ENCODE assay signal across 13 cellular contexts in genomic region chr7:120842131-120842621, GRCh38. TPM values are rescaled to one million over a fixed set of nuclear protein-coding genes. Genes with fewer than 3 reads are reported as not detected.
DNase-seq lines count a peak whose midpoint lies in the region; ATAC-seq, FAIRE-seq and TF ChIP-seq lines count a peak whose summit lies in the region.
"Had no signal": no experiment of that assay in that cellular context is flagged by ENCODE, and none has a peak within 500 bp of the region (broad histone marks: within the 10 kb centered on the region; RNA-seq: fewer than 3 reads in every experiment).

No MANE protein-coding gene starts in this region.

- H4K20me1 ChIP-seq in HepG2 (ENCODE audit: insufficient read depth, low read length): no peaks in the 10 kb centered on the region

- intact Hi-C loops in HepG2 (cut with micrococcal nuclease; ENCODE audit: unreplicated experiment): no loop called here
- intact Hi-C loops in CD14-positive monocyte (cut with micrococcal nuclease): no loop called here
- intact Hi-C loops in aorta (cut with DNase I): no loop called here

- peak; percentile 84 for DNase-seq in DMS153 (lab: John Stamatoyannopoulos, UW)
- peak; percentile 57 for DNase-seq in NCI-H1694 treated with DMSO at 0.1 percent for 48 hours (lab: John Stamatoyannopoulos, UW)
- DNase-seq in RCC 7860 (ENCODE audit: low spot score): peak; percentile 53
- peak; percentile 3 for DNase-seq in HepG2 (ENCODE audit: low spot score)
- DNase-seq in CD14-positive monocyte (ENCODE audit: low spot score): no peak
- no peak for DNase-seq in aorta
- no peak for DNase-seq in cortex of kidney (lab: John Stamatoyannopoulos, UW)
- DNase-seq: dermis blood vessel endothelial cell, DND-41, NCI-H524 treated with DMSO at 0.1 percent for 48 hours, upper lobe of left lung had no signal

- H3K27me3 ChIP-seq in HepG2 (ENCODE audit: control insufficient read depth in 1 of 2, insufficient read depth in 2 of 2, low read length in 2 of 2) (no peaks in the 10 kb centered on the region), aorta (ENCODE audit: control insufficient read depth in 1 of 2, insufficient read depth in 2 of 2, low read length in 1 of 2) (no peaks in the 10 kb centered on the region)
- H3K27me3 ChIP-seq: upper lobe of left lung had no signal

- H3K4me3 ChIP-seq in HepG2 (replicated peaks in 1 of 3; ENCODE audit: insufficient read depth in 1 of 3, low read depth in 2 of 3, low read length in 3 of 3) (no peak overlapping the region), aorta (ENCODE audit: low read length in 2 of 2) (no peak overlapping the region)
- H3K4me3 ChIP-seq: upper lobe of left lung had no signal

- H3K27me3 Mint-ChIP-seq in CD14-positive monocyte (ENCODE audit: low read depth in 3 of 3): peaks cover 0 to 9% (median 2%) of the 10 kb centered on the region in 3 donors

- no peak for TF ChIP-seq EP300 in HepG2 (IDR thresholded peaks at IDR 0.05; ENCODE audit: low read depth in 2 of 2, low read length in 2 of 2)
- TF ChIP-seq EP300 in HepG2 (CRISPR knock-in tag; IDR thresholded peaks at IDR 0.05; ENCODE audit: borderline replicate concordance): no peak

- FAIRE-seq in RCC 7860 (lab: Jason Lieb, UNC): no peak
- FAIRE-seq in HepG2 (lab: Jason Lieb, UNC): no peak

- BruUV-seq in HepG2 (replicated peaks; lab: Mats Ljungman, UMichigan): no TSS peak

- no peaks in the 10 kb centered on the region for H3K36me3 Mint-ChIP-seq in CD14-positive monocyte

- POLR2A ChIA-PET in HepG2 (lab: Yijun Ruan, JAX): no interaction called here

- H3K9ac ChIP-seq in HepG2 (ENCODE audit: insufficient read depth, low read depth, low read length): no peak overlapping the region
- H3K9ac ChIP-seq: KMS-11 had no signal

- CTCF ChIA-PET in HepG2 (lab: Yijun Ruan, JAX; ENCODE audit: low intra/inter-chr PET ratio, low total read pairs): no interaction called here

- H3K4me3 Mint-ChIP-seq in CD14-positive monocyte: no peak overlapping the region

- no peaks in the 10 kb centered on the region for H3K79me2 ChIP-seq in HepG2 (ENCODE audit: insufficient read depth, low read length)

- TF ChIP-seq POLR2A in HepG2 (IDR thresholded peaks at IDR 0.05; ENCODE audit: insufficient read depth in 1 of 2, low read depth in 2 of 2, low read length in 2 of 2): no peak

- no peaks in the 10 kb centered on the region for H3K4me1 Mint-ChIP-seq in CD14-positive monocyte

- no peaks in the 10 kb centered on the region for H3K9me3 ChIP-seq in HepG2 (ENCODE audit: low read length)
- H3K9me3 ChIP-seq in aorta (ENCODE audit: control insufficient read depth, low read length): no peaks in the 10 kb centered on the region
- H3K9me3 ChIP-seq: upper lobe of left lung had no signal

- TF ChIP-seq CTCF in HepG2 (CRISPR knock-in tag; IDR thresholded peaks at IDR 0.05) (no peak), CD14-positive monocyte (IDR thresholded peaks at IDR 0.05) (no peak)

- H3K27ac Mint-ChIP-seq in CD14-positive monocyte: no peak overlapping the region

- H2AFZ ChIP-seq in HepG2 (ENCODE audit: low read length): no peak overlapping the region

- ATAC-seq in HepG2 (peak; percentile 62), HG03521 (IDR thresholded peaks at IDR 0.05; ENCODE audit: unreplicated experiment) (no peak), aorta (ENCODE audit: low FRiP score) (no peak)

- WGBS in HepG2 (ENCODE audit: low lambda C conversion rate): 6% methylated on average over 4 of the region's 4 CpGs
- WGBS in aorta, 2 donors: 71 to 77% methylated on average over 4 of the region's 4 CpGs

- in situ Hi-C loops in HepG2 (cut with HindIII; ENCODE audit: extremely low pct_ligation_motif_present, low pct_unique_long_range_greater_than_20kb): no loop called here

- H3K9me3 Mint-ChIP-seq in CD14-positive monocyte: peaks cover 0 to 6% (median 0%) of the 10 kb centered on the region in 7 donors

- H3K36me3 ChIP-seq in HepG2 (replicated peaks in 1 of 2; ENCODE audit: control insufficient read depth in 1 of 2, insufficient read depth in 2 of 2, low read length in 2 of 2): no peaks in the 10 kb centered on the region
- peaks cover 0 to 2% of the 10 kb centered on the region in 2 donors for H3K36me3 ChIP-seq in aorta (ENCODE audit: control insufficient read depth in 1 of 2, insufficient read depth in 2 of 2, low read length in 1 of 2)
- H3K36me3 ChIP-seq: upper lobe of left lung had no signal

- H3K4me1 ChIP-seq in HepG2 (ENCODE audit: insufficient read depth, low read length): peaks cover 8% of the 10 kb centered on the region; the same call in 1 of the 2 replicates
- no peaks in the 10 kb centered on the region for H3K4me1 ChIP-seq in aorta (ENCODE audit: control insufficient read depth in 1 of 2, insufficient read depth in 2 of 2, low read length in 2 of 2)

- H3K27ac ChIP-seq in HepG2 (ENCODE audit: extremely low read length, insufficient read depth, low read length) (no peak overlapping the region), aorta (ENCODE audit: low read depth in 1 of 2, low read length in 2 of 2) (no peak overlapping the region)
- H3K27ac ChIP-seq: KMS-11 had no signal

- no peak overlapping the region for H3K4me2 ChIP-seq in HepG2 (ENCODE audit: low read depth, low read length)
- H3K4me2 ChIP-seq: KMS-11 had no signal

- no peak for TF ChIP-seq RAD21 in HepG2 (CRISPR knock-in tag; IDR thresholded peaks at IDR 0.05)

TF ChIP-seq in HepG2, 621 proteins besides CTCF, POLR2A, EP300 and RAD21 (continues in another document):
- TF ChIP-seq ZNF703 (CRISPR knock-in tag; IDR thresholded peaks at IDR 0.05; ENCODE audit: borderline replicate concordance): no peak
- TF ChIP-seq ZNF883 (CRISPR knock-in tag; IDR thresholded peaks at IDR 0.05; ENCODE audit: not compliant biosample characterization): no peak
- no peak for TF ChIP-seq KDM5B (CRISPR knock-in tag; IDR thresholded peaks at IDR 0.05; ENCODE audit: borderline replicate concordance)
- peak; percentile 19; the same call in 1 of the 2 replicates for TF ChIP-seq SOX5 (CRISPR knock-in tag; IDR thresholded peaks at IDR 0.05; ENCODE audit: borderline replicate concordance)
- 0 out of 2 replicates have a peak, but pooled peaks have one; percentile 18 for TF ChIP-seq ARID5B (CRISPR knock-in tag; IDR thresholded peaks at IDR 0.05)

RNA-seq across cellular contexts. Expression of gene TSPAN12, which starts 15.8 kb away (rescaled TPM):
- total RNA-seq in HepG2 (2016; rRNA removed; fragmentation: Illumina TruSeq; extraction: Trizol): 0.70 and 0.95 TPM in 2 replicates
- total RNA-seq in HepG2 (2016; cell fraction: cytosol; rRNA removed; fragmentation: Illumina TruSeq; extraction: Trizol; ENCODE audit: low read depth): 0.53 TPM in 1 of 2 replicates, not detected in the other
- 1.00 and 1.3 TPM in 2 replicates for total RNA-seq in HepG2 (2016; cell fraction: insoluble cytoplasmic fraction; rRNA removed; fragmentation: Illumina TruSeq; extraction: Trizol)
- total RNA-seq in HepG2 (2016; cell fraction: membrane; rRNA removed; fragmentation: Illumina TruSeq; extraction: Trizol): 0.46 and 0.52 TPM in 2 replicates
- 0.50 and 0.63 TPM in 2 replicates for total RNA-seq in HepG2 (2016; cell fraction: nucleus; rRNA removed; fragmentation: Illumina TruSeq; extraction: Trizol)
- 0.24 and 0.48 TPM in 2 replicates for polyA plus RNA-seq in HepG2 (2011; rRNA removed)
- 0.08 and 0.33 TPM in 2 replicates for polyA plus RNA-seq in HepG2 (2011; cell fraction: cytosol; rRNA removed)
- polyA plus RNA-seq in HepG2 (2011; cell fraction: nucleus; rRNA removed): 0.13 and 0.19 TPM in 2 replicates
- 0.21 and 0.31 TPM in 2 replicates for polyA plus RNA-seq in HepG2 (2012)
- polyA plus RNA-seq in HepG2 (2016; cell fraction: cytosol; fragmentation: Illumina TruSeq; extraction: Trizol; ENCODE audit: low read depth): 0.17 and 0.32 TPM in 2 replicates
- polyA plus RNA-seq in HepG2 (2016; cell fraction: insoluble cytoplasmic fraction; fragmentation: Illumina TruSeq; extraction: Trizol; ENCODE audit: low read depth): 0.62 and 0.80 TPM in 2 replicates
- 0.27 and 0.29 TPM in 2 replicates for polyA plus RNA-seq in HepG2 (2016; cell fraction: membrane; fragmentation: Illumina TruSeq; extraction: Trizol; ENCODE audit: low read depth)
- 1.3 and 1.8 TPM in 2 replicates for polyA plus RNA-seq in HepG2 (2016; cell fraction: nucleus; fragmentation: Illumina TruSeq; extraction: Trizol; ENCODE audit: insufficient read depth, low read depth)
- polyA minus RNA-seq in HepG2 (2011; rRNA and poly(A)+ RNA removed; ENCODE audit: low replicate concordance): 0.40 and 9.8 TPM in 2 replicates
- polyA minus RNA-seq in HepG2 (2011; cell fraction: cytosol; rRNA and poly(A)+ RNA removed): not detected in 2 replicates
- not detected in 2 replicates for polyA minus RNA-seq in HepG2 (2011; cell fraction: nucleus; rRNA and poly(A)+ RNA removed)
- polyA plus RNA-seq in CD14-positive monocyte: not detected
- 10 to 100 TPM; 13.4 to 14.3 TPM for total RNA-seq in aorta
- 10 to 100 TPM in 1 of 2 donors, 1 to 10 TPM in 1; 2.2 to 11.6 TPM for polyA plus RNA-seq in aorta

Comparison
In these comparisons a context has a peak if more than half of its experiments do, and no peak if none do; other contexts are left out.
1. DNase-seq: peak in DMS153 (single experiment), NCI-H1694 treated with DMSO at 0.1 percent for 48 hours (single experiment), RCC 7860 (single experiment) and HepG2 (single experiment); none in CD14-positive monocyte (single experiment), aorta (0 of 2) and cortex of kidney (single experiment).